ENCODE assay signal across 17 cellular contexts in genomic region chr7:53521638-53522184, GRCh38.
"Had no signal": no experiment of that assay in that cellular context is flagged by ENCODE, and none has a peak within 500 bp of the region (broad histone marks: within the 10 kb centered on the region; RNA-seq: fewer than 3 reads in every experiment).

No MANE protein-coding gene starts in this region.

- H3K9me3 ChIP-seq: psoas muscle, right lobe of liver, tibial artery had no signal

- H3K27ac ChIP-seq: coronary artery, hepatocyte, psoas muscle, right lobe of liver, tibial artery had no signal

- H3K4me2 ChIP-seq: hepatocyte had no signal

- H3K4me3 ChIP-seq: coronary artery, hepatocyte, lung, psoas muscle, right lobe of liver, tibial artery had no signal

- H3K4me1 ChIP-seq: psoas muscle, right lobe of liver, tibial artery had no signal

- H2AFZ ChIP-seq: hepatocyte had no signal

- H3K36me3 ChIP-seq: right lobe of liver, tibial artery had no signal

- H3K79me2 ChIP-seq: hepatocyte had no signal

- DNase-seq: effector CD4-positive, alpha-beta T cell; endodermal cell; foreskin melanocyte; head of caudate nucleus; left colon; left ventricle myocardium superior; mesenchymal stem cell; midbrain; psoas muscle; retina; right lobe of liver; stimulated activated CD4-positive, alpha-beta T cell treated with anti-CD3 and anti-CD28 coated beads, Interleukin-1b, Interleukin-23, amount 100 ng/mL, for 48 hours; stimulated activated CD4-positive, alpha-beta T cell treated with anti-CD3 and anti-CD28 coated beads, Interleukin-4, amount 100 ng/mL, for 24 hours; tibial artery had no signal

- H3K27me3 ChIP-seq: hepatocyte, right lobe of liver, tibial artery had no signal
